Comparison of ENCODE assay signal across 25 cellular contexts in the genomic region with DNA sequence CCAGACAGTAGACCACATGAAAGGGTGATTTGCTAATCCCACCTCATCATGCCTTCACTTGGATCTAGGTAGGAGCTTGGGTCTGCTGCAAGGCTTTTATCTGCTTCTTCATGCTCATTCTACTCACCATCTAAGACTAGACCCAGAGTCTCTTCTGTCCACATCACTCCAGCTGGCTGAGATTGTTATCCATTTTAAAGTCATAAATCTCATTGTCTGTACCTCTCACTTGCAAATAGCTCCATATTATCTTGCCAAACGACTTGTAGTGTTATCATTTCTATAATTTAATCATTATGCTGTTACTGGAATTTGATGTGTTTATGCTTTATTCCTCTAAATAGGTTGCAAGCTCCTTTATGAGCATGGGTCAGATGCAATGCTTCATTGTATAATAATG.
"Had no signal": no experiment of that assay in that cellular context is flagged by ENCODE, and none has a peak within 500 bp of the region (broad histone marks: within the 10 kb centered on the region; RNA-seq: fewer than 3 reads in every experiment).

No MANE protein-coding gene starts in this region.

- H3K27ac ChIP-seq: neural progenitor cell, ovary, parathyroid adenoma, psoas muscle, right lobe of liver, sigmoid colon, stomach, thoracic aorta, thyroid gland, tibial nerve, upper lobe of left lung, vagina had no signal

- DNase-seq: occipital lobe; ovary; posterior cingulate gyrus; psoas muscle; right cardiac atrium; right lobe of liver; sigmoid colon; small intestine; stimulated activated CD4-positive, alpha-beta T cell treated with anti-CD3 and anti-CD28 coated beads, Interleukin-15, amount 100 ng/mL, for 24 hours; stimulated activated CD4-positive, alpha-beta T cell treated with anti-CD3 and anti-CD28 coated beads, Interleukin-2, amount 100 ng/mL, for 24 hours; stimulated activated CD4-positive, alpha-beta T cell treated with anti-CD3 and anti-CD28 coated beads, Interleukin-2, amount 100 ng/mL, for 48 hours; stimulated activated CD4-positive, alpha-beta T cell treated with anti-CD3 and anti-CD28 coated beads, Interleukin-4, amount 100 ng/mL, for 24 hours; stimulated activated naive B cell treated with anti-CD40 and anti-IgM and Interleukin-4, amounts not matched to agents 10 μg/mL and 1 μg/mL and 100 μg/mL, for 72 hours; stimulated activated naive CD4-positive, alpha-beta T cell treated with Interleukin-2 at 50 U/mL for 16 hours; stomach; thyroid gland; trophoblast cell; upper lobe of left lung had no signal

- H3K27me3 ChIP-seq: neural progenitor cell, ovary, right lobe of liver, sigmoid colon, stomach, thyroid gland, tibial nerve, upper lobe of left lung, vagina had no signal

- H3K4me2 ChIP-seq: neural progenitor cell had no signal

- H2AFZ ChIP-seq: neural progenitor cell, parathyroid adenoma had no signal

- H3K9me3 ChIP-seq: ovary, psoas muscle, right lobe of liver, sigmoid colon, stomach, thoracic aorta, thyroid gland, tibial nerve, upper lobe of left lung, vagina had no signal

- H3K4me1 ChIP-seq: parathyroid adenoma, psoas muscle, right lobe of liver, stomach, thyroid gland, tibial nerve, upper lobe of left lung, vagina had no signal

- H3K36me3 ChIP-seq: neural progenitor cell, ovary, right lobe of liver, sigmoid colon, stomach, thoracic aorta, thyroid gland, tibial nerve, upper lobe of left lung, vagina had no signal

- H3K9ac ChIP-seq: neural progenitor cell, parathyroid adenoma had no signal

- H3K4me3 ChIP-seq: neural progenitor cell, ovary, psoas muscle, right lobe of liver, sigmoid colon, stomach, thoracic aorta, thyroid gland, tibial nerve, upper lobe of left lung, vagina had no signal

- H3K79me2 ChIP-seq: parathyroid adenoma had no signal

- ATAC-seq: natural killer cell treated with Interleukin-12 subunit alpha and Interleukin-12 subunit beta and Interleukin-15 and Interleukin-18, amount 100 ng/mL, for 72 hours; psoas muscle; right cardiac atrium; right lobe of liver; stimulated activated effector memory CD8-positive, alpha-beta T cell treated with anti-CD3 and anti-CD28 coated beads, Interleukin-12 subunit alpha, Interleukin-12 subunit beta, amount 100 ng/mL, for 72 hours; stimulated activated naive B cell treated with anti-CD40 and anti-IgM and Interleukin-4, amounts not matched to agents 10 μg/mL and 1 μg/mL and 100 μg/mL, for 72 hours had no signal
